28 cellular contexts compared by ENCODE assay signal in the genomic region with DNA sequence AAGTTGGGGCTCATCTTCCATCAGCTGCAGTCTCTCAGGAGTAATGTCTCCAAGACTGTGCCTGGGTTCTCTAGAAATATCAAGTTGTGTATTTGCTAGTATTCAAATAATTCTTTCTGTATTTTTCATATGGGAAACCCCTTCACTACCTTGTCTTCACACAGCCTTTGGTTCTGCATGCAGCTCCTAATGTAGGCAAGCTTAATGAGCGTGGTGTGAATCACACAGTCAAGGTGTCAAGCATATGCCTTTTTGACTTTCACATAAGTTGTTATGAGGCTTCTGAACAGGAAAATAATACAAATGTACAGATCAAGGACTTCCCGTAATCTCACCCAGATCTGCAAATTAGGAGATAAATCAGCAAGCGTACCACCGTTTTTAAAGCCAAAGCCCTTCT. TPM values are rescaled to one million over a fixed set of nuclear protein-coding genes. Genes with fewer than 3 reads are reported as not detected.
A peak's percentile ranks its signal among the peaks of the same experiment; 100 is the strongest.
DNase-seq lines count a peak whose midpoint lies in the region; ATAC-seq and TF ChIP-seq lines count a peak whose summit lies in the region.
"Had no signal": no experiment of that assay in that cellular context is flagged by ENCODE, and none has a peak within 500 bp of the region (broad histone marks: within the 10 kb centered on the region; RNA-seq: fewer than 3 reads in every experiment).

A gene with protein sequence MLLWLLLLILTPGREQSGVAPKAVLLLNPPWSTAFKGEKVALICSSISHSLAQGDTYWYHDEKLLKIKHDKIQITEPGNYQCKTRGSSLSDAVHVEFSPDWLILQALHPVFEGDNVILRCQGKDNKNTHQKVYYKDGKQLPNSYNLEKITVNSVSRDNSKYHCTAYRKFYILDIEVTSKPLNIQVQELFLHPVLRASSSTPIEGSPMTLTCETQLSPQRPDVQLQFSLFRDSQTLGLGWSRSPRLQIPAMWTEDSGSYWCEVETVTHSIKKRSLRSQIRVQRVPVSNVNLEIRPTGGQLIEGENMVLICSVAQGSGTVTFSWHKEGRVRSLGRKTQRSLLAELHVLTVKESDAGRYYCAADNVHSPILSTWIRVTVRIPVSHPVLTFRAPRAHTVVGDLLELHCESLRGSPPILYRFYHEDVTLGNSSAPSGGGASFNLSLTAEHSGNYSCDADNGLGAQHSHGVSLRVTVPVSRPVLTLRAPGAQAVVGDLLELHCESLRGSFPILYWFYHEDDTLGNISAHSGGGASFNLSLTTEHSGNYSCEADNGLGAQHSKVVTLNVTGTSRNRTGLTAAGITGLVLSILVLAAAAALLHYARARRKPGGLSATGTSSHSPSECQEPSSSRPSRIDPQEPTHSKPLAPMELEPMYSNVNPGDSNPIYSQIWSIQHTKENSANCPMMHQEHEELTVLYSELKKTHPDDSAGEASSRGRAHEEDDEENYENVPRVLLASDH (minus strand): TSS at position 59 of the 400 bp plus-strand sequence. CDS start 280 bp downstream, outside the sequence.

- no peak for DNase-seq in activated T-cell treated with anti-CD3 and anti-CD28 coated beads, Interleukin-2, amount 50 U/mL, for 24 hours
- DNase-seq in activated T-cell treated with anti-CD3 and anti-CD28 coated beads for 4 hours (no peak), spleen (no peak)
- no peak for DNase-seq in activated naive CD8-positive, alpha-beta T cell treated with anti-CD3 and anti-CD28 coated beads for 36 hours
- DNase-seq: activated CD4-positive, alpha-beta T cell treated with anti-CD3 and anti-CD28 coated beads, Interleukin-2, amount 10 ng/mL, durations not matched to agents 7 days and 5 days; activated naive CD4-positive, alpha-beta T cell treated with anti-CD3 and anti-CD28 coated beads for 36 hours; EL; NCI-H1048; NCI-H187; NCI-H226; NCI-H82; posterior cingulate gyrus; SIG-M5; stimulated activated CD4-positive, alpha-beta T cell treated with anti-CD3 and anti-CD28 coated beads, Interleukin-15, amount 100 ng/mL, for 24 hours; stimulated activated CD8-positive, alpha-beta memory T cell treated with anti-CD3 and anti-CD28 coated beads, Interleukin-4, amount 100 ng/mL, for 48 hours; T-helper 1 cell; uterus had no signal

- no peaks in the 10 kb centered on the region for H3K36me3 Mint-ChIP-seq in activated T-cell treated with anti-CD3 and anti-CD28 coated beads, Interleukin-2, amount 50 U/mL, for 24 hours (ENCODE audit: low read depth)
- no peaks in the 10 kb centered on the region for H3K36me3 Mint-ChIP-seq in activated naive CD8-positive, alpha-beta T cell treated with anti-CD3 and anti-CD28 coated beads for 36 hours

- intact Hi-C loops in spleen (cut with DNase I; ENCODE audit: low total_unique reads), result no loop called here

- peak within 1 kb of the TSS; percentile 44 for H3K4me3 Mint-ChIP-seq in activated T-cell treated with anti-CD3 and anti-CD28 coated beads, Interleukin-2, amount 50 U/mL, for 24 hours
- no peak within 1 kb of the TSS for H3K4me3 Mint-ChIP-seq in activated naive CD8-positive, alpha-beta T cell treated with anti-CD3 and anti-CD28 coated beads for 36 hours
- H3K4me3 Mint-ChIP-seq: activated CD4-positive, alpha-beta T cell treated with anti-CD3 and anti-CD28 coated beads, Interleukin-2, amount 10 ng/mL, durations not matched to agents 7 days and 5 days; activated naive CD4-positive, alpha-beta T cell treated with anti-CD3 and anti-CD28 coated beads for 36 hours had no signal

- peaks cover 31% of the 10 kb centered on the region for H3K27me3 Mint-ChIP-seq in activated T-cell treated with anti-CD3 and anti-CD28 coated beads, Interleukin-2, amount 50 U/mL, for 24 hours
- peaks cover 18% of the 10 kb centered on the region for H3K27me3 Mint-ChIP-seq in activated naive CD8-positive, alpha-beta T cell treated with anti-CD3 and anti-CD28 coated beads for 36 hours

- H3K4me1 ChIP-seq in spleen, result peaks cover 4 to 90% (median 51%) of the 10 kb centered on the region in 6 donors
- H3K4me1 ChIP-seq: BLaER1, uterus had no signal

- peak within 1 kb of the TSS; percentile 78 for H3K27ac Mint-ChIP-seq in activated T-cell treated with anti-CD3 and anti-CD28 coated beads, Interleukin-2, amount 50 U/mL, for 24 hours
- H3K27ac Mint-ChIP-seq in activated naive CD8-positive, alpha-beta T cell treated with anti-CD3 and anti-CD28 coated beads for 36 hours, result peak within 1 kb of the TSS; percentile 22
- H3K27ac Mint-ChIP-seq: activated CD4-positive, alpha-beta T cell treated with anti-CD3 and anti-CD28 coated beads, Interleukin-2, amount 10 ng/mL, durations not matched to agents 7 days and 5 days; activated naive CD4-positive, alpha-beta T cell treated with anti-CD3 and anti-CD28 coated beads for 36 hours had no signal

- H3K4me1 Mint-ChIP-seq in activated T-cell treated with anti-CD3 and anti-CD28 coated beads, Interleukin-2, amount 50 U/mL, for 24 hours (ENCODE audit: low read depth), result peaks cover 9% of the 10 kb centered on the region
- H3K4me1 Mint-ChIP-seq in activated naive CD8-positive, alpha-beta T cell treated with anti-CD3 and anti-CD28 coated beads for 36 hours, result no peaks in the 10 kb centered on the region
- H3K4me1 Mint-ChIP-seq: activated CD4-positive, alpha-beta T cell treated with anti-CD3 and anti-CD28 coated beads, Interleukin-2, amount 10 ng/mL, durations not matched to agents 7 days and 5 days had no signal

- TF ChIP-seq CTCF in spleen (IDR thresholded peaks at IDR 0.05 in 8 of 11, conservative IDR thresholded peaks at IDR 0.05 in 3 of 11), result no peak

- TF ChIP-seq POLR2A in spleen (IDR thresholded peaks at IDR 0.05), result no peak

- peak within 1 kb of the TSS; percentile 2 to 62 (median 22) for H3K4me3 ChIP-seq in spleen
- H3K4me3 ChIP-seq: BLaER1, uterus had no signal

- H3K9me3 Mint-ChIP-seq in activated T-cell treated with anti-CD3 and anti-CD28 coated beads, Interleukin-2, amount 50 U/mL, for 24 hours, result no peaks in the 10 kb centered on the region
- no peaks in the 10 kb centered on the region for H3K9me3 Mint-ChIP-seq in activated naive CD8-positive, alpha-beta T cell treated with anti-CD3 and anti-CD28 coated beads for 36 hours
- H3K9me3 Mint-ChIP-seq: activated CD4-positive, alpha-beta T cell treated with anti-CD3 and anti-CD28 coated beads, Interleukin-2, amount 10 ng/mL, durations not matched to agents 7 days and 5 days; activated naive CD4-positive, alpha-beta T cell treated with anti-CD3 and anti-CD28 coated beads for 36 hours had no signal

- no peaks in the 10 kb centered on the region for H3K9me3 ChIP-seq in spleen
- H3K9me3 ChIP-seq: BLaER1, uterus had no signal

- 45 to 79% (median 57%) methylated on average over 4 of the region's 4 CpGs for WGBS in spleen, 5 donors

- peak; percentile 72 for ATAC-seq in HG02610 (IDR thresholded peaks at IDR 0.05; ENCODE audit: unreplicated experiment)
- no peak for ATAC-seq in GM19397 (IDR thresholded peaks at IDR 0.05; ENCODE audit: unreplicated experiment)
- ATAC-seq in HG03025 (IDR thresholded peaks at IDR 0.05; ENCODE audit: low FRiP score, unreplicated experiment), result no peak
- ATAC-seq in HG03175 (IDR thresholded peaks at IDR 0.05; ENCODE audit: unreplicated experiment), result no peak
- ATAC-seq: sciatic nerve had no signal

- H3K27me3 ChIP-seq in spleen (replicated peaks in 1 of 7), result no peaks in the 10 kb centered on the region
- H3K27me3 ChIP-seq: BLaER1, uterus had no signal

- no peaks in the 10 kb centered on the region for H3K36me3 ChIP-seq in spleen
- H3K36me3 ChIP-seq: BLaER1, uterus had no signal

- H3K27ac ChIP-seq in spleen, result peak within 1 kb of the TSS; percentile 59 to 91 (median 72)
- H3K27ac ChIP-seq: BLaER1, epithelial cell of prostate, uterus had no signal

RNA-seq across cellular contexts. Expression of the gene that starts here (rescaled TPM):
- 1 to 10 TPM in 1 of 2 experiments, under 1 TPM in 1; 0.99 to 1.0 TPM for total RNA-seq in activated naive CD8-positive, alpha-beta T cell treated with anti-CD3 and anti-CD28 coated beads for 36 hours
- 100 to 1,000 TPM in 2 of 7 donors, 10 to 100 TPM in 5; 41.6 to 110 (median 64.1) TPM for total RNA-seq in spleen
- 10 to 100 TPM; 24.0 to 89.6 (median 39.0) TPM for polyA plus RNA-seq in spleen
- total RNA-seq: A673, astrocyte, temporal lobe had no signal
- polyA plus RNA-seq: neural cell had no signal

Comparison
In these comparisons a context has a peak if more than half of its experiments do, and no peak if none do; other contexts are left out.
1. RNA of the gene that starts here (total RNA-seq): 41.6 to 110 TPM in spleen; 0.99 to 1.0 TPM in activated naive CD8-positive, alpha-beta T cell treated with anti-CD3 and anti-CD28 coated beads for 36 hours; every median in the first group is over 10 times any median in the second.